In genomic region chr3:105399062-105399461, GRCh38 we compare ENCODE assay signal across 14 cellular contexts. TPM values are rescaled to one million over a fixed set of nuclear protein-coding genes. Genes with fewer than 3 reads are reported as not detected.
DNase-seq lines count a peak whose midpoint lies in the region; ATAC-seq, FAIRE-seq and TF ChIP-seq lines count a peak whose summit lies in the region.
"Had no signal": no experiment of that assay in that cellular context is flagged by ENCODE, and none has a peak within 500 bp of the region (broad histone marks: within the 10 kb centered on the region; RNA-seq: fewer than 3 reads in every experiment).

No MANE protein-coding gene starts in this region.

- H4K20me1 ChIP-seq in GM23338 (replicated peaks; ENCODE audit: insufficient read depth) = no peaks in the 10 kb centered on the region

- peaks cover 3% of the 10 kb centered on the region; the same call in 1 of the 2 replicates for H3K4me1 ChIP-seq in GM23338 (ENCODE audit: insufficient read depth)
- no peaks in the 10 kb centered on the region for H3K4me1 ChIP-seq in naive thymus-derived CD4-positive, alpha-beta T cell (ENCODE audit: control insufficient read depth in 2 of 2, insufficient read depth in 2 of 2, low read length in 2 of 2)
- H3K4me1 ChIP-seq: Caco-2 had no signal

- peaks cover 6% of the 10 kb centered on the region; the same call in 1 of the 2 replicates for H3K79me2 ChIP-seq in GM23338 (replicated peaks; ENCODE audit: insufficient read depth)

- H3K9me3 Mint-ChIP-seq in GM23338 = peaks cover 8% of the 10 kb centered on the region; the same call in 2 of the 3 replicates
- H3K9me3 Mint-ChIP-seq in naive thymus-derived CD4-positive, alpha-beta T cell = peaks cover 5 to 15% (median 8%) of the 10 kb centered on the region in 11 donors
- peaks cover 2 to 10% (median 6%) of the 10 kb centered on the region in 6 donors for H3K9me3 Mint-ChIP-seq in immature natural killer cell

- H3K4me3 ChIP-seq in GM23338 = no peak overlapping the region
- H3K4me3 ChIP-seq in naive thymus-derived CD4-positive, alpha-beta T cell (ENCODE audit: low read length) = no peak overlapping the region

- H3K4me1 Mint-ChIP-seq in GM23338 = peaks cover 11% of the 10 kb centered on the region
- peaks cover 0 to 3% (median 0%) of the 10 kb centered on the region in 7 donors for H3K4me1 Mint-ChIP-seq in naive thymus-derived CD4-positive, alpha-beta T cell
- H3K4me1 Mint-ChIP-seq in immature natural killer cell = no peaks in the 10 kb centered on the region

- H3K36me3 Mint-ChIP-seq in GM23338 (ENCODE audit: low read depth) (peaks cover 25% of the 10 kb centered on the region), immature natural killer cell (peaks cover 0 to 6% (median 0%) of the 10 kb centered on the region in 3 donors)
- H3K36me3 Mint-ChIP-seq in naive thymus-derived CD4-positive, alpha-beta T cell = peaks cover 4 to 8% (median 5%) of the 10 kb centered on the region in 5 donors

- no peak overlapping the region for H3K27ac ChIP-seq in GM23338 (ENCODE audit: low read depth)
- H3K27ac ChIP-seq in substantia nigra (ENCODE audit: low read depth, low read length, poor library complexity, severe bottlenecking) = peak overlapping the region; percentile 13
- H3K27ac ChIP-seq in naive thymus-derived CD4-positive, alpha-beta T cell (ENCODE audit: low read depth, low read length) = no peak overlapping the region

- DNase-seq in GM23338 (ENCODE audit: low spot score) = no peak
- peak; percentile 33 for DNase-seq in NCI-H69 (lab: John Stamatoyannopoulos, UW)
- no peak for DNase-seq in substantia nigra (lab: John Stamatoyannopoulos, UW)
- no peak for DNase-seq in naive thymus-derived CD4-positive, alpha-beta T cell
- DNase-seq in immature natural killer cell = no peak
- DNase-seq: Caco-2, DMS79, HCEC 1CT, Kasumi-1, NCI-H187, NCI-H226, NCI-H526 had no signal

- FAIRE-seq in islet of Langerhans (lab: Jason Lieb, UNC) = peak; percentile 92

- peak overlapping the region; percentile 72 for H3K27ac Mint-ChIP-seq in GM23338
- H3K27ac Mint-ChIP-seq in naive thymus-derived CD4-positive, alpha-beta T cell = no peak overlapping the region
- H3K27ac Mint-ChIP-seq in immature natural killer cell = no peak overlapping the region

- no peaks in the 10 kb centered on the region for H3K9me3 ChIP-seq in naive thymus-derived CD4-positive, alpha-beta T cell (ENCODE audit: control insufficient read depth in 2 of 3, low read length in 3 of 3)
- H3K9me3 ChIP-seq: Caco-2 had no signal

- peaks cover 3% of the 10 kb centered on the region for H3K27me3 Mint-ChIP-seq in GM23338 (ENCODE audit: insufficient read depth, low read depth, poor library complexity)
- peaks cover 0 to 8% (median 0%) of the 10 kb centered on the region in 5 donors for H3K27me3 Mint-ChIP-seq in naive thymus-derived CD4-positive, alpha-beta T cell
- H3K27me3 Mint-ChIP-seq in immature natural killer cell (ENCODE audit: low read depth in 3 of 3) = peaks cover 0 to 3% (median 2%) of the 10 kb centered on the region in 3 donors

- TF ChIP-seq CTCF in GM23338 (conservative IDR thresholded peaks at IDR 0.05; ENCODE audit: low read depth in 2 of 2) = no peak

- H3K9me2 ChIP-seq in GM23338 (ENCODE audit: insufficient read depth) = no peaks in the 10 kb centered on the region

- intact Hi-C loops in naive thymus-derived CD4-positive, alpha-beta T cell (cut with micrococcal nuclease) = no loop called here

- H3K36me3 ChIP-seq in GM23338 (ENCODE audit: insufficient read depth) = no peaks in the 10 kb centered on the region
- no peaks in the 10 kb centered on the region for H3K36me3 ChIP-seq in naive thymus-derived CD4-positive, alpha-beta T cell (ENCODE audit: control insufficient read depth in 2 of 3, insufficient read depth in 3 of 3, low read length in 3 of 3)

- no peak overlapping the region for H3K4me2 ChIP-seq in GM23338

- ATAC-seq in GM23338 = no peak
- no peak for ATAC-seq in GM21619 (IDR thresholded peaks at IDR 0.05; ENCODE audit: unreplicated experiment)
- ATAC-seq in naive thymus-derived CD4-positive, alpha-beta T cell = no peak

- CTCF ChIA-PET in naive thymus-derived CD4-positive, alpha-beta T cell (lab: Charles Lee) = no interaction called here

- no peaks in the 10 kb centered on the region for H3K27me3 ChIP-seq in GM23338 (ENCODE audit: insufficient read depth)
- no peaks in the 10 kb centered on the region for H3K27me3 ChIP-seq in naive thymus-derived CD4-positive, alpha-beta T cell (ENCODE audit: control insufficient read depth in 2 of 2, insufficient read depth in 2 of 2, low read length in 2 of 2)

- H3K4me3 Mint-ChIP-seq in GM23338 = no peak overlapping the region
- H3K4me3 Mint-ChIP-seq in naive thymus-derived CD4-positive, alpha-beta T cell = no peak overlapping the region
- no peak overlapping the region for H3K4me3 Mint-ChIP-seq in immature natural killer cell

- POLR2A ChIA-PET in naive thymus-derived CD4-positive, alpha-beta T cell (lab: Charles Lee) = no interaction called here

- H3F3A ChIP-seq in GM23338 (replicated peaks; ENCODE audit: low read depth) = no peaks in the 10 kb centered on the region

- H2AFZ ChIP-seq in GM23338 = no peak overlapping the region

TF ChIP-seq in GM23338, 12 proteins besides CTCF, POLR2A, EP300 and RAD21 (continues in another document):
- TF ChIP-seq ZNF331 (CRISPR knock-in tag; IDR thresholded peaks at IDR 0.05; ENCODE audit: low read depth) (no peak), ZNF462 (CRISPR knock-in tag; IDR thresholded peaks at IDR 0.05) (no peak), EZH2 (IDR thresholded peaks at IDR 0.05; ENCODE audit: low read depth, unreplicated experiment) (no peak), STAT1 (IDR thresholded peaks at IDR 0.05; ENCODE audit: unreplicated experiment) (no peak), CREB1 (CRISPR knock-in tag; IDR thresholded peaks at IDR 0.05; ENCODE audit: low read depth) (no peak), NANOG (IDR thresholded peaks at IDR 0.05; ENCODE audit: borderline replicate concordance) (no peak), POLR2AphosphoS5 (IDR thresholded peaks at IDR 0.05; ENCODE audit: low read depth) (no peak)

RNA-seq across cellular contexts. Expression of gene ALCAM, which starts 32.4 kb away (rescaled TPM):
- total RNA-seq in GM23338 (2014; rRNA removed; shearing (Covaris generic)) = 29.7 and 36.0 TPM in 2 replicates
- polyA plus RNA-seq in GM23338 (2016; fragmentation: Nextera tagmentation; extraction: Ambion mirVana) = 11.3 and 14.2 TPM in 2 replicates
- 10 to 100 TPM in 1 of 5 experiments, 1 to 10 TPM in 4; 3.4 to 10.3 (median 4.4) TPM for total RNA-seq in naive thymus-derived CD4-positive, alpha-beta T cell
- 1 to 10 TPM in 1 of 2 donors, under 1 TPM in 1; 0.94 to 1.2 TPM for polyA plus RNA-seq in naive thymus-derived CD4-positive, alpha-beta T cell
- polyA plus RNA-seq in immature natural killer cell = 1 to 10 TPM in 2 of 3 donors, under 1 TPM in 1; 0.72 to 4.9 (median 2.8) TPM
